Comparison of ENCODE assay signal across 21 cellular contexts in the genomic region with DNA sequence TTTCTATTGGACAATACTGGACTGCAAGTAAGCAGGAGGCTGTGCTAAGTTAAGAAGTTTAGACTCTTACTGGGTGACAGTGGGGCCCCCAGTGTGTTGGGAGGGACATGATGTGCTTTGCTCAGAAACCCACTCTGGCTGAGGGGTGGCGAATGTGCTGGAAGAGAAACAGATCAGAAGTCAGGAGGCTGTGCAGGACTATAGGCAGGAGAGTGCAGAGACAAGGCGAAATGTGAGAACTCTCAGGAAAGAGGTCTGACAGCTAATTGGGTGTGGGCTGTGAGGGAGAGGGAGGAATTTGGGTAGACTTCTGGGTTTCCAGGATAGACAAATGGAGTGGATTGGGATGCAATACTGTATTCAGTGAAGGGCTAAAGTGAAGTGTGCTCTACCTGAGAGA.
"Had no signal": no experiment of that assay in that cellular context is flagged by ENCODE, and none has a peak within 500 bp of the region (broad histone marks: within the 10 kb centered on the region; RNA-seq: fewer than 3 reads in every experiment).

No MANE protein-coding gene starts in this region.

- H3K27ac ChIP-seq: esophagus squamous epithelium, gastroesophageal sphincter, left ventricle myocardium inferior, lower lobe of right lung, psoas muscle, right lobe of liver, spleen, tibial nerve, upper lobe of right lung, vagina had no signal

- H3K27me3 Mint-ChIP-seq: natural killer cell treated with Interleukin-12 subunit alpha and Interleukin-12 subunit beta and Interleukin-15 and Interleukin-18, amount 100 ng/mL, for 72 hours; stimulated activated memory B cell treated with anti-CD40 and anti-IgM and Interleukin-4, amounts not matched to agents 10 μg/mL and 1 μg/mL and 100 μg/mL, for 72 hours; stimulated activated naive CD8-positive, alpha-beta T cell treated with anti-CD3 and anti-CD28 coated beads, Interleukin-15, Interleukin-2, amounts not matched to agents 100 ng/mL and 50 ng/mL, for 24 hours had no signal

- ATAC-seq: gastroesophageal sphincter; lower lobe of right lung; natural killer cell treated with Interleukin-12 subunit alpha and Interleukin-12 subunit beta and Interleukin-15 and Interleukin-18, amount 100 ng/mL, for 72 hours; psoas muscle; right lobe of liver; stimulated activated memory B cell treated with anti-CD40 and anti-IgM and Interleukin-4, amounts not matched to agents 10 μg/mL and 1 μg/mL and 100 μg/mL, for 72 hours; upper lobe of right lung had no signal

- H3K4me3 ChIP-seq: esophagus squamous epithelium, gastroesophageal sphincter, left ventricle myocardium inferior, lower lobe of right lung, psoas muscle, right lobe of liver, spleen, tibial nerve, upper lobe of right lung, vagina had no signal

- H3K36me3 Mint-ChIP-seq: natural killer cell treated with Interleukin-12 subunit alpha and Interleukin-12 subunit beta and Interleukin-15 and Interleukin-18, amount 100 ng/mL, for 72 hours had no signal

- H3K27ac Mint-ChIP-seq: immature natural killer cell; natural killer cell treated with Interleukin-12 subunit alpha and Interleukin-12 subunit beta and Interleukin-15 and Interleukin-18, amount 100 ng/mL, for 72 hours; stimulated activated memory B cell treated with anti-CD40 and anti-IgM and Interleukin-4, amounts not matched to agents 10 μg/mL and 1 μg/mL and 100 μg/mL, for 72 hours; stimulated activated naive CD8-positive, alpha-beta T cell treated with anti-CD3 and anti-CD28 coated beads, Interleukin-15, Interleukin-2, amounts not matched to agents 100 ng/mL and 50 ng/mL, for 24 hours had no signal

- H3K4me3 Mint-ChIP-seq: immature natural killer cell; natural killer cell treated with Interleukin-12 subunit alpha and Interleukin-12 subunit beta and Interleukin-15 and Interleukin-18, amount 100 ng/mL, for 72 hours; stimulated activated memory B cell treated with anti-CD40 and anti-IgM and Interleukin-4, amounts not matched to agents 10 μg/mL and 1 μg/mL and 100 μg/mL, for 72 hours; stimulated activated naive CD8-positive, alpha-beta T cell treated with anti-CD3 and anti-CD28 coated beads, Interleukin-15, Interleukin-2, amounts not matched to agents 100 ng/mL and 50 ng/mL, for 24 hours had no signal

- H3K9me3 ChIP-seq: esophagus squamous epithelium, gastroesophageal sphincter, left ventricle myocardium inferior, lower lobe of right lung, psoas muscle, right lobe of liver, spleen, tibial nerve, upper lobe of right lung, vagina had no signal

- H3K36me3 ChIP-seq: esophagus squamous epithelium, gastroesophageal sphincter, left ventricle myocardium inferior, lower lobe of right lung, right lobe of liver, upper lobe of right lung, vagina had no signal

- DNase-seq: dermis blood vessel endothelial cell; esophagus squamous epithelium; immature natural killer cell; left ventricle myocardium inferior; lower lobe of right lung; midbrain; psoas muscle; retina; right lobe of liver; spleen; stimulated activated CD4-positive, alpha-beta T cell treated with anti-CD3 and anti-CD28 coated beads, Interleukin-15, amount 100 ng/mL, for 24 hours; stimulated activated CD4-positive, alpha-beta T cell treated with anti-CD3 and anti-CD28 coated beads, Interleukin-1b, Interleukin-23, amount 100 ng/mL, for 48 hours; stimulated activated CD4-positive, alpha-beta T cell treated with anti-CD3 and anti-CD28 coated beads, Interleukin-4, amount 100 ng/mL, for 24 hours; upper lobe of right lung had no signal

- FAIRE-seq: keratinocyte had no signal

- H3K9me3 Mint-ChIP-seq: immature natural killer cell; natural killer cell treated with Interleukin-12 subunit alpha and Interleukin-12 subunit beta and Interleukin-15 and Interleukin-18, amount 100 ng/mL, for 72 hours; stimulated activated memory B cell treated with anti-CD40 and anti-IgM and Interleukin-4, amounts not matched to agents 10 μg/mL and 1 μg/mL and 100 μg/mL, for 72 hours; stimulated activated naive CD8-positive, alpha-beta T cell treated with anti-CD3 and anti-CD28 coated beads, Interleukin-15, Interleukin-2, amounts not matched to agents 100 ng/mL and 50 ng/mL, for 24 hours had no signal

- H3K27me3 ChIP-seq: esophagus squamous epithelium, gastroesophageal sphincter, right lobe of liver, spleen, tibial nerve, upper lobe of right lung, vagina had no signal

- H3K4me1 ChIP-seq: right lobe of liver had no signal
